8 cellular contexts compared by ENCODE assay signal in genomic region chr16:48244080-48244862, GRCh38. TPM values are rescaled to one million over a fixed set of nuclear protein-coding genes. Genes with fewer than 3 reads are reported as not detected.
DNase-seq lines count a peak whose midpoint lies in the region; ATAC-seq and TF ChIP-seq lines count a peak whose summit lies in the region.

Gene LONP2, plus strand, starts transcription at chr16:48244300. Its CDS starts 89 bp downstream, at chr16:48244389.

- no peaks in the 10 kb centered on the region for H3K9me3 Mint-ChIP-seq in activated naive CD4-positive, alpha-beta T cell treated with anti-CD3 and anti-CD28 coated beads, Interleukin-2, amount 50 U/mL, for 24 hours

- H3K36me3 Mint-ChIP-seq in activated naive CD4-positive, alpha-beta T cell treated with anti-CD3 and anti-CD28 coated beads, Interleukin-2, amount 50 U/mL, for 24 hours, result peaks cover 1% of the 10 kb centered on the region

- H3K27ac ChIP-seq in suprapubic skin, result peak within 1 kb of the TSS; percentile 84

- DNase-seq in GM06990 (ENCODE audit: extremely low read depth, insufficient read length) (peak; percentile 93), HFF-Myc (ENCODE audit: extremely low read depth, low read depth) (peak; percentile 56), NAMALWA (ENCODE audit: low spot score) (peak; percentile 87), glomerular endothelial cell (ENCODE audit: extremely low read depth, low read depth, low spot score) (peak; percentile 45), occipital lobe (lab: John Stamatoyannopoulos, UW) (peak; percentile 92), suprapubic skin (ENCODE audit: low spot score in 2 of 2) (peak; percentile 91 to 93)

- peak; percentile 99 for ATAC-seq in SK-N-SH treated with all-trans-retinoic acid at 6 μM for 48 hours

- no peaks in the 10 kb centered on the region for H3K27me3 ChIP-seq in GM06990 (replicated peaks; ENCODE audit: control insufficient read depth, insufficient read depth, low read length)
- H3K27me3 ChIP-seq in suprapubic skin, result no peaks in the 10 kb centered on the region

- H3K36me3 ChIP-seq in GM06990 (ENCODE audit: control insufficient read depth, insufficient read depth, low read length) (no peaks in the 10 kb centered on the region), suprapubic skin (no peaks in the 10 kb centered on the region)

- peak in 1 of 2 donors; percentile 50 for TF ChIP-seq POLR2A in suprapubic skin (IDR thresholded peaks at IDR 0.05)

- H3K27ac Mint-ChIP-seq in activated naive CD4-positive, alpha-beta T cell treated with anti-CD3 and anti-CD28 coated beads, Interleukin-2, amount 50 U/mL, for 24 hours, result peak within 1 kb of the TSS; percentile 95

- TF ChIP-seq CTCF in GM06990 (IDR thresholded peaks at IDR 0.05; ENCODE audit: insufficient read depth, low read length, poor library complexity, severe bottlenecking) (no peak), HFF-Myc (IDR thresholded peaks at IDR 0.05; ENCODE audit: low read depth, low read length, missing control alignments) (no peak), suprapubic skin (IDR thresholded peaks at IDR 0.05) (no peak)

- H3K4me1 ChIP-seq in suprapubic skin, result peaks cover 32% of the 10 kb centered on the region

- under 1% methylated on average over 43 of the region's 63 CpGs for WGBS in suprapubic skin

- no peaks in the 10 kb centered on the region for H3K9me3 ChIP-seq in suprapubic skin

- no peak for TF ChIP-seq EP300 in suprapubic skin (IDR thresholded peaks at IDR 0.05)

- H3K4me3 ChIP-seq in GM06990 (replicated peaks; ENCODE audit: low read depth, low read length) (peak within 1 kb of the TSS; percentile 99), HFF-Myc (replicated peaks; ENCODE audit: low read depth, low read length) (peak within 1 kb of the TSS; percentile 86), suprapubic skin (peak within 1 kb of the TSS; percentile 63)

- H3K4me1 Mint-ChIP-seq in activated naive CD4-positive, alpha-beta T cell treated with anti-CD3 and anti-CD28 coated beads, Interleukin-2, amount 50 U/mL, for 24 hours, result peaks cover 48% of the 10 kb centered on the region

- no peaks in the 10 kb centered on the region for H3K27me3 Mint-ChIP-seq in activated naive CD4-positive, alpha-beta T cell treated with anti-CD3 and anti-CD28 coated beads, Interleukin-2, amount 50 U/mL, for 24 hours

- peak within 1 kb of the TSS; percentile 96 for H3K4me3 Mint-ChIP-seq in activated naive CD4-positive, alpha-beta T cell treated with anti-CD3 and anti-CD28 coated beads, Interleukin-2, amount 50 U/mL, for 24 hours

TF ChIP-seq in SK-N-SH treated with all-trans-retinoic acid at 6 μM for 48 hours, 23 proteins besides CTCF, POLR2A, EP300 and RAD21:
- no peak for TF ChIP-seq GLIS3 (CRISPR knock-in tag; IDR thresholded peaks at IDR 0.05)
- 0 out of 2 replicates have a peak, but pooled peaks have one; percentile 25 for TF ChIP-seq CSDC2 (CRISPR knock-in tag; IDR thresholded peaks at IDR 0.05)

RNA-seq across cellular contexts. Expression of gene LONP2, which starts in this region (rescaled TPM):
- 35.1 and 35.4 TPM in 2 replicates for total RNA-seq in glomerular endothelial cell
- total RNA-seq in occipital lobe, result 81.9 TPM
- 10 to 100 TPM; 39.6 to 97.9 (median 52.8) TPM for total RNA-seq in suprapubic skin

Comparison
In these comparisons a context has a peak if more than half of its experiments do, and no peak if none do; other contexts are left out.
1. Peak in every context shown above with its lines: DNase-seq, ATAC-seq, H3K4me3 ChIP-seq and H3K27ac ChIP-seq.